29 cellular contexts compared by ENCODE assay signal in genomic region chr2:71936076-71937030, GRCh38.
DNase-seq lines count a peak whose midpoint lies in the region; ATAC-seq, FAIRE-seq and TF ChIP-seq lines count a peak whose summit lies in the region.
"Had no signal": no experiment of that assay in that cellular context is flagged by ENCODE, and none has a peak within 500 bp of the region (broad histone marks: within the 10 kb centered on the region; RNA-seq: fewer than 3 reads in every experiment).

No MANE protein-coding gene starts in this region.

- BruUV-seq in HepG2 (replicated peaks; lab: Mats Ljungman, UMichigan): no TSS peak

- H3K4me1 ChIP-seq in GM23248 (ENCODE audit: insufficient read depth): peaks cover 35% of the 10 kb centered on the region
- no peaks in the 10 kb centered on the region for H3K4me1 ChIP-seq in HepG2 (ENCODE audit: insufficient read depth, low read length)
- H3K4me1 ChIP-seq: SJSA1 had no signal

- peaks cover 27% of the 10 kb centered on the region for H3F3A ChIP-seq in GM23248 (ENCODE audit: insufficient read depth)

- H3K4me3 ChIP-seq in GM23248: no peak overlapping the region
- H3K4me3 ChIP-seq in HepG2 (replicated peaks in 1 of 3; ENCODE audit: insufficient read depth in 1 of 3, low read depth in 2 of 3, low read length in 3 of 3): no peak overlapping the region
- H3K4me3 ChIP-seq: SJSA1, thoracic aorta had no signal

- no peak for FAIRE-seq in HepG2 (lab: Jason Lieb, UNC)
- FAIRE-seq: G401.6, urothelium cell line had no signal

- H3K79me2 ChIP-seq in GM23248 (ENCODE audit: insufficient read depth): no peaks in the 10 kb centered on the region
- H3K79me2 ChIP-seq in HepG2 (ENCODE audit: insufficient read depth, low read length): no peaks in the 10 kb centered on the region

- TF ChIP-seq EP300 in HepG2 (IDR thresholded peaks at IDR 0.05; ENCODE audit: low read depth in 2 of 2, low read length in 2 of 2): no peak
- TF ChIP-seq EP300 in HepG2 (CRISPR knock-in tag; IDR thresholded peaks at IDR 0.05; ENCODE audit: borderline replicate concordance): no peak

- 87 to 92% methylated on average over 5 of the region's 5 CpGs for WGBS in GM23248 (ENCODE audit: low coverage in 1 of 2, low lambda C conversion rate in 2 of 2, missing lambda C conversion rate in 2 of 2), 2 experiments
- WGBS in HepG2 (ENCODE audit: low lambda C conversion rate): 25% methylated on average over 5 of the region's 5 CpGs

- ATAC-seq in HepG2 (no peak), sciatic nerve (no peak), GM18870 (IDR thresholded peaks at IDR 0.05; ENCODE audit: unreplicated experiment) (no peak), esophagus mucosa (no peak), GM18519 (IDR thresholded peaks at IDR 0.05; ENCODE audit: low FRiP score, unreplicated experiment) (no peak)
- ATAC-seq: activated CD8-positive, alpha-beta memory T cell treated with anti-CD3 and anti-CD28 coated beads, Interleukin-2, amount 10 ng/mL, durations not matched to agents 7 days and 5 days; left colon; natural killer cell; stimulated activated naive CD8-positive, alpha-beta T cell treated with anti-CD3 and anti-CD28 coated beads, Interleukin-15, Interleukin-2, amounts not matched to agents 100 U/mL and 50 U/mL, for 24 hours; T-cell had no signal

- H4K20me1 ChIP-seq in GM23248 (ENCODE audit: insufficient read depth) (no peaks in the 10 kb centered on the region), HepG2 (ENCODE audit: insufficient read depth, low read length) (no peaks in the 10 kb centered on the region)

- H3K9ac ChIP-seq in GM23248: peak overlapping the region; percentile 80
- H3K9ac ChIP-seq in HepG2 (ENCODE audit: insufficient read depth, low read depth, low read length): no peak overlapping the region

- CTCF ChIA-PET in HepG2 (lab: Yijun Ruan, JAX; ENCODE audit: low intra/inter-chr PET ratio, low total read pairs): no interaction called here

- intact Hi-C loops in HepG2 (cut with micrococcal nuclease; ENCODE audit: unreplicated experiment): loop anchor here (5.0 kb wide), 1 partner anchor 806 kb away; no protein-coding TSS in a partner anchor
- intact Hi-C loops in sciatic nerve (cut with DNase I): loop anchor here (10.0 kb wide), 1 partner anchor 198 kb away; no protein-coding TSS in a partner anchor

- no peak for TF ChIP-seq POLR2A in HepG2 (IDR thresholded peaks at IDR 0.05; ENCODE audit: insufficient read depth in 1 of 2, low read depth in 2 of 2, low read length in 2 of 2)

- H2AFZ ChIP-seq in GM23248 (no peak overlapping the region), HepG2 (ENCODE audit: low read length) (no peak overlapping the region)

- no peak for TF ChIP-seq RAD21 in HepG2 (CRISPR knock-in tag; IDR thresholded peaks at IDR 0.05)

- H3K27me3 ChIP-seq in GM23248 (replicated peaks; ENCODE audit: insufficient read depth) (no peaks in the 10 kb centered on the region), HepG2 (ENCODE audit: control insufficient read depth in 1 of 2, insufficient read depth in 2 of 2, low read length in 2 of 2) (peaks cover 7 to 67% of the 10 kb centered on the region in 2 experiments; a peak in 3 of 5 replicates)
- H3K27me3 ChIP-seq: SJSA1 had no signal

- H3K4me2 ChIP-seq in GM23248 (ENCODE audit: unreplicated experiment) (peak overlapping the region; percentile 58), HepG2 (ENCODE audit: low read depth, low read length) (no peak overlapping the region)

- DNase-seq in AG20443 (ENCODE audit: low spot score): peak; percentile 4
- DNase-seq in GM23248: no peak
- no peak for DNase-seq in HepG2 (ENCODE audit: low spot score)
- DNase-seq in sciatic nerve (ENCODE audit: low spot score): peak; percentile 51
- DNase-seq: activated CD4-positive, alpha-beta T cell treated with anti-CD3 and anti-CD28 coated beads, Interleukin-2, amount 10 ng/mL, durations not matched to agents 7 days and 5 days; activated gamma-delta T cell treated with Interleukin-2 at 50 U/mL for 16 hours; activated naive CD8-positive, alpha-beta T cell treated with anti-CD3 and anti-CD28 coated beads, Interleukin-2, amount 10 ng/mL, durations not matched to agents 7 days and 5 days; DMS53; effector CD4-positive, alpha-beta T cell; GOT3; hypothalamus; KG1; left colon; natural killer cell; NCI-H1105; NCI-H187; NCI-H510A treated with DMSO at 0.1 percent for 48 hours; occipital lobe; stimulated activated CD4-positive, alpha-beta T cell treated with anti-CD3 and anti-CD28 coated beads, Interleukin-1b, Interleukin-23, amount 100 ng/mL, for 48 hours; stimulated activated naive CD8-positive, alpha-beta T cell treated with anti-CD3 and anti-CD28 coated beads, Interleukin-15, Interleukin-2, amounts not matched to agents 100 U/mL and 50 U/mL, for 24 hours had no signal

- H3K36me3 ChIP-seq in GM23248 (ENCODE audit: low read depth) (no peaks in the 10 kb centered on the region), HepG2 (replicated peaks in 1 of 2; ENCODE audit: control insufficient read depth in 1 of 2, insufficient read depth in 2 of 2, low read length in 2 of 2) (no peaks in the 10 kb centered on the region)
- H3K36me3 ChIP-seq: SJSA1, thoracic aorta had no signal

- H3K9me3 ChIP-seq in GM23248 (ENCODE audit: low read depth) (no peaks in the 10 kb centered on the region), HepG2 (ENCODE audit: low read length) (no peaks in the 10 kb centered on the region)
- H3K9me3 ChIP-seq: SJSA1, thoracic aorta had no signal

- in situ Hi-C loops in GM23248 (cut with MboI) (no loop called here), HepG2 (cut with HindIII; ENCODE audit: extremely low pct_ligation_motif_present, low pct_unique_long_range_greater_than_20kb) (no loop called here)

- POLR2A ChIA-PET in HepG2 (lab: Yijun Ruan, JAX): no interaction called here

- no peak for TF ChIP-seq CTCF in HepG2 (CRISPR knock-in tag; IDR thresholded peaks at IDR 0.05)

- no peaks in the 10 kb centered on the region for H3K9me2 ChIP-seq in GM23248 (ENCODE audit: insufficient read depth)

- H3K27ac ChIP-seq in GM23248 (peak overlapping the region; percentile 98), HepG2 (ENCODE audit: extremely low read length, insufficient read depth, low read length) (no peak overlapping the region)
- H3K27ac ChIP-seq: SJSA1 had no signal

TF ChIP-seq in HepG2, 621 proteins besides CTCF, POLR2A, EP300 and RAD21:
- no peak for TF ChIP-seq CEBPB (IDR thresholded peaks at IDR 0.05; ENCODE audit: borderline replicate concordance, low read depth, low read length)
- TF ChIP-seq ZNF530 (CRISPR knock-in tag; IDR thresholded peaks at IDR 0.05; ENCODE audit: low read depth): no peak
- TF ChIP-seq ZNF883 (CRISPR knock-in tag; IDR thresholded peaks at IDR 0.05; ENCODE audit: not compliant biosample characterization): no peak
- TF ChIP-seq ZIK1 (CRISPR knock-in tag; IDR thresholded peaks at IDR 0.05; ENCODE audit: borderline replicate concordance, low read depth): no peak
- 0 out of 4 replicates have a peak, but pooled peaks of 1 of the 2 experiments have one; percentile 5 for TF ChIP-seq MAFK (conservative IDR thresholded peaks at IDR 0.05 in 1 of 2, IDR thresholded peaks at IDR 0.05 in 1 of 2; ENCODE audit: low read length in 2 of 2)
- 0 out of 2 replicates have a peak, but pooled peaks have one; percentile 24 for TF ChIP-seq ATF7 (IDR thresholded peaks at IDR 0.05)
- no peak for TF ChIP-seq ATF7 (CRISPR knock-in tag; IDR thresholded peaks at IDR 0.05)
- 0 out of 2 replicates have a peak, but pooled peaks have one; percentile 15 for TF ChIP-seq RARA (CRISPR knock-in tag; IDR thresholded peaks at IDR 0.05)
TF ChIP-seq in HepG2: peak in this region for 3.

Comparison
In these comparisons a context has a peak if more than half of its experiments do, and no peak if none do; other contexts are left out.
1. DNase-seq: peak in AG20443 (single experiment) and sciatic nerve (single experiment); none in GM23248 (single experiment) and HepG2 (single experiment).